ENCODE assay signal across 35 cellular contexts in the genomic region with DNA sequence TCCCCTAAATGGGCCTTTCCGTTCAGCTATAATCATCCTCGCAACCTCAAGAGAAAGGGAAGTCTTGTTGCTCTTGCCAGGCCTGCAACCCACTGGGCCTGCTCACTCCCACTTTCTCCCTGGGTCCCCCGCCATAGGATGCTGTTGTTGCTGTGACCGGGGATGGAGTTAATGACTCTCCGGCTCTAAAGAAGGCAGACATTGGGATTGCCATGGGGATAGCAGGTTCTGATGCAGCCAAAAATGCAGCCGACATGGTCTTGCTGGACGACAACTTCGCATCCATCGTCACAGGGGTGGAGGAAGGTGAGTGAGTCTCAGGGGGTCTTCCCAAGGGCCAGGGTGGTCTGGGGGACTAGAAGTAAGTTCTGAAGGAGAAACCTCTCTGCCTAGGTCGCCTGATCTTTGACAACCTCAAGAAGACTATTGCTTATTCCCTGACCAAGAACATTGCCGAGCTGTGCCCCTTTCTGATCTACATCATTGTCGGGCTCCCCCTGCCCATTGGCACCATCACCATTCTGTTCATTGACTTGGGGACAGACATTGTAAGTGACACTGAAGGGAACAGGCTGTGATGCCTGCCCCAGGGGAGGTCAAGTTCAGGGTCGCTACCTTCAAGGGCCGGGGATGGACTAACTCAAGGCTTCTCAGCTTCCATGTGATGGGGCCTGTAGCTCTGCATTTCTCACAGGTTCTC. TPM values are rescaled to one million over a fixed set of nuclear protein-coding genes. Genes with fewer than 3 reads are reported as not detected.
"Had no signal": no experiment of that assay in that cellular context is flagged by ENCODE, and none has a peak within 500 bp of the region (broad histone marks: within the 10 kb centered on the region; RNA-seq: fewer than 3 reads in every experiment).

No MANE protein-coding gene starts in this region.

- H3K4me3 ChIP-seq: neural progenitor cell, pancreas, psoas muscle, right lobe of liver, skin epidermis, smooth muscle cell, spleen, suprapubic skin, testis, tibial artery, transverse colon, upper lobe of left lung, vagina had no signal

- H3K4me1 Mint-ChIP-seq: nephron, neural progenitor cell had no signal

- H3K9ac ChIP-seq: neural progenitor cell had no signal

- H3K36me3 ChIP-seq: neural progenitor cell, neutrophil, pancreas, right lobe of liver, spleen, suprapubic skin, tibial artery, transverse colon, upper lobe of left lung, vagina had no signal

- H3K4me1 ChIP-seq: neural progenitor cell, pancreas, psoas muscle, right lobe of liver, suprapubic skin, testis, transverse colon, upper lobe of left lung, vagina had no signal

- H3K9me3 ChIP-seq: neutrophil, pancreas, psoas muscle, right lobe of liver, spleen, suprapubic skin, testis, tibial artery, transverse colon, upper lobe of left lung, vagina had no signal

- H3K9me3 Mint-ChIP-seq: naive B cell; naive thymus-derived CD8-positive, alpha-beta T cell; nephron; neural progenitor cell; stimulated activated memory B cell treated with anti-CD40 and anti-IgM and Interleukin-4, amounts not matched to agents 10 μg/mL and 1 μg/mL and 100 μg/mL, for 72 hours; stimulated activated naive CD8-positive, alpha-beta T cell treated with anti-CD3 and anti-CD28 coated beads, Interleukin-15, amount 100 ng/mL, for 72 hours had no signal

- H3K36me3 Mint-ChIP-seq: naive B cell; naive thymus-derived CD8-positive, alpha-beta T cell; neural progenitor cell; stimulated activated memory B cell treated with anti-CD40 and anti-IgM and Interleukin-4, amounts not matched to agents 10 μg/mL and 1 μg/mL and 100 μg/mL, for 72 hours had no signal

- H3K27me3 ChIP-seq: neural progenitor cell, neutrophil, pancreas, right lobe of liver, suprapubic skin, testis, tibial artery, transverse colon, upper lobe of left lung, vagina had no signal

- H3K4me3 Mint-ChIP-seq: naive B cell; naive thymus-derived CD8-positive, alpha-beta T cell; nephron; neural progenitor cell; stimulated activated memory B cell treated with anti-CD40 and anti-IgM and Interleukin-4, amounts not matched to agents 10 μg/mL and 1 μg/mL and 100 μg/mL, for 72 hours; stimulated activated naive CD8-positive, alpha-beta T cell treated with anti-CD3 and anti-CD28 coated beads, Interleukin-15, amount 100 ng/mL, for 72 hours had no signal

- DNase-seq: naive B cell; naive thymus-derived CD8-positive, alpha-beta T cell; nucleus accumbens; pancreas; right cardiac atrium; right lobe of liver; spleen; stimulated activated CD4-positive, alpha-beta T cell treated with anti-CD3 and anti-CD28 coated beads, Interleukin-12 subunit alpha, Interleukin-12 subunit beta, amount 100 ng/mL, for 4 hours; stimulated activated CD4-positive, alpha-beta T cell treated with anti-CD3 and anti-CD28 coated beads, Interleukin-1b, Interleukin-23, amount 100 ng/mL, for 48 hours; stimulated activated CD4-positive, alpha-beta T cell treated with anti-CD3 and anti-CD28 coated beads, Interleukin-4, amount 100 ng/mL, for 1 hour; stimulated activated CD4-positive, alpha-beta T cell treated with anti-CD3 and anti-CD28 coated beads, Interleukin-4, amount 100 ng/mL, for 4 hours; stimulated activated CD8-positive, alpha-beta memory T cell treated with anti-CD3 and anti-CD28 coated beads, Interleukin-4, amount 100 ng/mL, for 48 hours; stimulated activated naive CD4-positive, alpha-beta T cell; stimulated activated naive CD8-positive, alpha-beta T cell treated with anti-CD3 and anti-CD28 coated beads, Interleukin-15, amount 100 ng/mL, for 72 hours; stimulated activated naive CD8-positive, alpha-beta T cell treated with anti-CD3 and anti-CD28 coated beads, Interleukin-15, Interleukin-2, amounts not matched to agents 100 U/mL and 50 U/mL, for 24 hours; substantia nigra; testis; transverse colon; upper lobe of left lung had no signal

- H3K27ac ChIP-seq: neural progenitor cell, neutrophil, pancreas, psoas muscle, right lobe of liver, skin epidermis, spleen, suprapubic skin, testis, tibial artery, transverse colon, upper lobe of left lung, vagina had no signal

- H3K27ac Mint-ChIP-seq: naive B cell; nephron; neural progenitor cell; progenitor cell of endocrine pancreas; stimulated activated memory B cell treated with anti-CD40 and anti-IgM and Interleukin-4, amounts not matched to agents 10 μg/mL and 1 μg/mL and 100 μg/mL, for 72 hours; stimulated activated naive CD8-positive, alpha-beta T cell treated with anti-CD3 and anti-CD28 coated beads, Interleukin-15, amount 100 ng/mL, for 72 hours had no signal

- ATAC-seq: naive thymus-derived CD8-positive, alpha-beta T cell; pancreas; psoas muscle; right cardiac atrium; right lobe of liver; stimulated activated memory B cell treated with anti-CD40 and anti-IgM and Interleukin-4, amounts not matched to agents 10 μg/mL and 1 μg/mL and 100 μg/mL, for 72 hours; stimulated activated naive CD8-positive, alpha-beta T cell treated with anti-CD3 and anti-CD28 coated beads, Interleukin-15, amount 100 ng/mL, for 72 hours; stimulated activated naive CD8-positive, alpha-beta T cell treated with anti-CD3 and anti-CD28 coated beads, Interleukin-15, Interleukin-2, amounts not matched to agents 100 U/mL and 50 U/mL, for 24 hours had no signal

- H3K27me3 Mint-ChIP-seq: naive thymus-derived CD8-positive, alpha-beta T cell; stimulated activated naive CD8-positive, alpha-beta T cell treated with anti-CD3 and anti-CD28 coated beads, Interleukin-15, amount 100 ng/mL, for 72 hours had no signal

- H2AFZ ChIP-seq: neural progenitor cell had no signal

- H3K4me2 ChIP-seq: neural progenitor cell, smooth muscle cell had no signal

RNA-seq across cellular contexts. Expression of a gene that starts 26.8 kb away (rescaled TPM):
- total RNA-seq: naive thymus-derived CD8-positive, alpha-beta T cell; omental fat pad; osteocyte; psoas muscle; renal cortical epithelial cell; right cardiac atrium; right lobe of liver; spleen; vagina had no signal
- polyA plus RNA-seq: naive thymus-derived CD8-positive, alpha-beta T cell; neural cell; psoas muscle; right cardiac atrium; spleen had no signal

RNA-seq across cellular contexts. Expression of a gene that starts 56.9 kb away (rescaled TPM):
- total RNA-seq: naive thymus-derived CD8-positive, alpha-beta T cell; osteocyte; pancreas; progenitor cell of endocrine pancreas; renal cortical epithelial cell; right lobe of liver; smooth muscle cell; suprapubic skin; transverse colon; ureter; vagina had no signal
- polyA plus RNA-seq: neural cell, pancreas, right cardiac atrium, smooth muscle cell had no signal
